In genomic region chr10:29448756-29449592, GRCh38 we compare ENCODE assay signal across 8 cellular contexts.
DNase-seq lines count a peak whose midpoint lies in the region; ATAC-seq lines count a peak whose summit lies in the region.
"Not testable (repeated sequence)": the region's sequence is repeated elsewhere in the genome, so short reads cannot be mapped to it uniquely, and the experiment has no call there.

No MANE protein-coding gene starts in this region.

- H3K27ac ChIP-seq in mesendoderm (ENCODE audit: low read depth, low read length) = not testable (repeated sequence)

- H3K79me2 ChIP-seq in mesendoderm (ENCODE audit: control insufficient read depth, insufficient read depth, low read length) = not testable (repeated sequence)

- peak; percentile 83 for ATAC-seq in GM21390 (IDR thresholded peaks at IDR 0.05; ENCODE audit: unreplicated experiment)
- peak; percentile 93 for ATAC-seq in effector memory CD8-positive, alpha-beta T cell (replicated peaks)

- not testable (repeated sequence) for H3K27ac Mint-ChIP-seq in effector memory CD8-positive, alpha-beta T cell

- H3K18ac ChIP-seq in mesendoderm (ENCODE audit: low read length) = not testable (repeated sequence)

- DNase-seq in Caki2 (ENCODE audit: low read depth) (peak; percentile 57), HT1080 (ENCODE audit: low read depth) (peak; percentile 70), OCI-M1 (lab: John Stamatoyannopoulos, UW) (peak; percentile 89), mesendoderm (peak; percentile 75)
- peak; percentile 24 for DNase-seq in activated CD8-positive, alpha-beta memory T cell treated with anti-CD3 and anti-CD28 coated beads, Interleukin-2, amount 50 U/mL, for 1 hour (ENCODE audit: extremely low read depth)
- peak; percentile 65 to 71 (median 67) for DNase-seq in effector memory CD8-positive, alpha-beta T cell
- DNase-seq in stimulated activated CD8-positive, alpha-beta memory T cell treated with anti-CD3 and anti-CD28 coated beads, Interleukin-15, amount 100 ng/mL, for 1 hour (ENCODE audit: low read depth) = peak; percentile 54

- H3K23ac ChIP-seq in mesendoderm (ENCODE audit: low read length) = not testable (repeated sequence)

- not testable (repeated sequence) for H3K4me1 ChIP-seq in mesendoderm (ENCODE audit: control insufficient read depth, low read depth, low read length)

- peaks cover 4 to 11% of the 10 kb centered on the region in 2 donors for H3K4me1 Mint-ChIP-seq in effector memory CD8-positive, alpha-beta T cell (ENCODE audit: low read depth in 2 of 2)

- H3K56ac ChIP-seq in mesendoderm (ENCODE audit: low read length) = not testable (repeated sequence)

- not testable (repeated sequence) for H3K9ac ChIP-seq in mesendoderm (ENCODE audit: low read length)

- H2AK5ac ChIP-seq in mesendoderm (ENCODE audit: low read length) = not testable (repeated sequence)

- not testable (repeated sequence) for H3K9me3 Mint-ChIP-seq in effector memory CD8-positive, alpha-beta T cell

- not testable (repeated sequence) for H3K36me3 Mint-ChIP-seq in effector memory CD8-positive, alpha-beta T cell (ENCODE audit: insufficient read depth)

- in situ Hi-C loops in Caki2 (cut with HindIII; ENCODE audit: low pct_unique_long_range_greater_than_20kb, low sequenced_read_pairs) = not testable (repeated sequence)

- WGBS in mesendoderm (ENCODE audit: extremely low coverage, insufficient coverage, low lambda C conversion rate) = no CpG with 5 or more reads among the region's 21 CpGs

- not testable (repeated sequence) for H2BK5ac ChIP-seq in mesendoderm (ENCODE audit: low read length)

- not testable (repeated sequence) for H3K4me2 ChIP-seq in mesendoderm (ENCODE audit: low read length)

- not testable (repeated sequence) for H4K5ac ChIP-seq in mesendoderm (ENCODE audit: low read length)

- not testable (repeated sequence) for H2BK15ac ChIP-seq in mesendoderm (replicated peaks; ENCODE audit: low read depth)

- H3K27me3 Mint-ChIP-seq in effector memory CD8-positive, alpha-beta T cell = not testable (repeated sequence)

- not testable (repeated sequence) for H3K4me3 Mint-ChIP-seq in effector memory CD8-positive, alpha-beta T cell

- H3K36me3 ChIP-seq in mesendoderm (ENCODE audit: control insufficient read depth, insufficient read depth, low read length) = not testable (repeated sequence)

- not testable (repeated sequence) for H3K79me1 ChIP-seq in mesendoderm (ENCODE audit: low read length)

- H3K4ac ChIP-seq in mesendoderm (ENCODE audit: low read depth, low read length) = not testable (repeated sequence)

- H3K4me3 ChIP-seq in mesendoderm (ENCODE audit: low read length) = not testable (repeated sequence)

- not testable (repeated sequence) for H3K27me3 ChIP-seq in mesendoderm (ENCODE audit: insufficient read depth, low read length, poor library complexity)

- not testable (repeated sequence) for H2BK120ac ChIP-seq in mesendoderm (ENCODE audit: low read depth, low read length)

- H4K8ac ChIP-seq in mesendoderm (ENCODE audit: low read depth, low read length) = not testable (repeated sequence)

Comparison
In these comparisons a context has a peak if more than half of its experiments do, and no peak if none do; other contexts are left out.
1. DNase-seq: peak in every context shown above with its lines; median percentile 89 in OCI-M1; 75 in mesendoderm; 70 in HT1080; 67 in effector memory CD8-positive, alpha-beta T cell; 57 in Caki2; 54 in stimulated activated CD8-positive, alpha-beta memory T cell treated with anti-CD3 and anti-CD28 coated beads, Interleukin-15, amount 100 ng/mL, for 1 hour; 24 in activated CD8-positive, alpha-beta memory T cell treated with anti-CD3 and anti-CD28 coated beads, Interleukin-2, amount 50 U/mL, for 1 hour.